In genomic region chr13:48533207-48533499, GRCh38 we compare ENCODE assay signal across 8 cellular contexts. TPM values are rescaled to one million over a fixed set of nuclear protein-coding genes. Genes with fewer than 3 reads are reported as not detected.
DNase-seq lines count a peak whose midpoint lies in the region; ATAC-seq and TF ChIP-seq lines count a peak whose summit lies in the region.

No MANE protein-coding gene starts in this region.

- ATAC-seq in T-cell (replicated peaks in 1 of 4) = no peak
- ATAC-seq in HG03442 (IDR thresholded peaks at IDR 0.05; ENCODE audit: unreplicated experiment) = no peak
- no peak for ATAC-seq in GM18909 (IDR thresholded peaks at IDR 0.05; ENCODE audit: poor library complexity, unreplicated experiment)
- no peak for ATAC-seq in GM19023 (IDR thresholded peaks at IDR 0.05; ENCODE audit: unreplicated experiment)

- H3K36me3 ChIP-seq in DOHH2 (ENCODE audit: control insufficient read depth, low read length) (no peaks in the 10 kb centered on the region), parathyroid adenoma (ENCODE audit: control insufficient read depth, insufficient read depth, low read length) (no peaks in the 10 kb centered on the region)

- CTCF ChIA-PET in T-cell (lab: Charles Lee) = interaction anchor here (0.9 to 1.8 kb wide), 8 partner anchors 9 to 48 kb away, joined by 3 to 10 read pairs (median 4); no protein-coding TSS in a partner anchor

- no peaks in the 10 kb centered on the region for H3K9me2 ChIP-seq in DOHH2 (replicated peaks; ENCODE audit: control insufficient read depth, low read length)

- H3K4me3 Mint-ChIP-seq in T-cell = peak overlapping the region; percentile 90 to 93 (median 92)

- H3K27me3 Mint-ChIP-seq in T-cell = no peaks in the 10 kb centered on the region

- peaks cover 24 to 38% (median 26%) of the 10 kb centered on the region in 3 donors for H3K4me1 Mint-ChIP-seq in T-cell

- peak overlapping the region; percentile 99 for H3K27ac Mint-ChIP-seq in T-cell

- H3K27ac ChIP-seq in DOHH2 (ENCODE audit: low read depth, low read length) = peak overlapping the region; percentile 82
- H3K27ac ChIP-seq in parathyroid adenoma = peak overlapping the region; percentile 82

- H3K9me3 ChIP-seq in DOHH2 (ENCODE audit: control insufficient read depth, insufficient read depth, low read length) = 0 out of 2 replicates have a peak, but pooled peaks cover 3% of the 10 kb centered on the region
- H3K9me3 ChIP-seq in parathyroid adenoma (ENCODE audit: control insufficient read depth, low read length) = no peaks in the 10 kb centered on the region

- peaks cover 17% of the 10 kb centered on the region for H3F3A ChIP-seq in DOHH2 (ENCODE audit: control insufficient read depth, insufficient read depth)

- H3K4me2 ChIP-seq in DOHH2 (ENCODE audit: low read length) = peak overlapping the region; percentile 93
- H3K4me2 ChIP-seq in parathyroid adenoma (ENCODE audit: low read length) = peak overlapping the region; percentile 62

- H3K9ac ChIP-seq in parathyroid adenoma = peak overlapping the region; percentile 80

- TF ChIP-seq CTCF in DOHH2 (IDR thresholded peaks at IDR 0.05; ENCODE audit: low read depth, low read length, poor library complexity, severe bottlenecking) (no peak), fibroblast of the aortic adventitia (IDR thresholded peaks at IDR 0.05; ENCODE audit: insufficient read depth, low read length) (no peak), parathyroid adenoma (IDR thresholded peaks at IDR 0.05) (no peak)

- H3K27me3 ChIP-seq in DOHH2 (ENCODE audit: control insufficient read depth, low read length) (no peaks in the 10 kb centered on the region), parathyroid adenoma (ENCODE audit: control insufficient read depth, insufficient read depth, low read length) (no peaks in the 10 kb centered on the region)

- H3K36me3 Mint-ChIP-seq in T-cell = peaks cover 2% of the 10 kb centered on the region

- no peaks in the 10 kb centered on the region for H4K20me1 ChIP-seq in DOHH2 (ENCODE audit: control insufficient read depth, insufficient read depth, low read depth, low read length)

- DNase-seq in T-cell = no peak
- no peak for DNase-seq in fibroblast of the aortic adventitia (ENCODE audit: low read depth)
- no peak for DNase-seq in COLO668 (lab: John Stamatoyannopoulos, UW; ENCODE audit: unreplicated experiment)

- H3K4me1 ChIP-seq in DOHH2 (ENCODE audit: control insufficient read depth, low read length) (peaks cover 55% of the 10 kb centered on the region), parathyroid adenoma (peaks cover 5% of the 10 kb centered on the region)

- H3K4me3 ChIP-seq in DOHH2 (ENCODE audit: low read length) (peak overlapping the region; percentile 88), fibroblast of the aortic adventitia (ENCODE audit: low read depth, low read length) (peak overlapping the region; percentile 82), parathyroid adenoma (ENCODE audit: low read depth, low read length) (peak overlapping the region; percentile 77)

- POLR2A ChIA-PET in T-cell (lab: Charles Lee) = interaction anchor here (0.7 to 1.8 kb wide), 10 partner anchors 8 to 443 kb away, joined by 3 to 7 read pairs (median 3); partner anchors contain the start of gene FNDC3A (in 1 of the 2)

- H2AFZ ChIP-seq in parathyroid adenoma = peak overlapping the region; percentile 98

- peaks cover 0 to 11% (median 0%) of the 10 kb centered on the region in 3 donors for H3K9me3 Mint-ChIP-seq in T-cell

- H3K79me2 ChIP-seq in DOHH2 (ENCODE audit: control insufficient read depth, low read length) (peaks cover 43% of the 10 kb centered on the region), parathyroid adenoma (no peaks in the 10 kb centered on the region)

RNA-seq across cellular contexts. Expression of gene RCBTB2, which starts 0.3 kb away (rescaled TPM):
- 10 to 100 TPM; 10.4 to 19.7 (median 16.2) TPM for total RNA-seq in T-cell
- total RNA-seq in fibroblast of the aortic adventitia (ENCODE audit: low replicate concordance) = 6.3 and 7.0 TPM in 2 replicates
